17 cellular contexts compared by ENCODE assay signal in the genomic region with DNA sequence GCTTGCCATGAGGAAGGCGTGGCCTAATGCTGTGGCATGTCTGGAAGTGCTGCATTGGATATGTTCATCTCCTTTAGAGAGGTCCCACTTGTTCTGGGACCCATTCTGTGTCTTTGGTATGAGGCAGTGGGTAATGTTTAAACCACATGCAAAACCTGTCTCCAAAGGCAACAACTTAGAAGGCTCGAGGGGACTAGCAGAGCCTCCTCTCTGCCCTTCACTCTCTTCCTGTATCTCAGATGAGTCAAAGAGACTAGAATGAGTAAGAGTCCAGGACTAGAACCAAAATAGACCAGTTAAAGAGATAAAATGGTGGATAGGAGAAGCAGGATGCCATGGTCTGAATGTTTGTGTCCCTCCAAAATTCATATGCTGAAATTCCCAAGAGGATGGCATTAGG.
DNase-seq lines count a peak whose midpoint lies in the region; ATAC-seq and TF ChIP-seq lines count a peak whose summit lies in the region.
"Had no signal": no experiment of that assay in that cellular context is flagged by ENCODE, and none has a peak within 500 bp of the region (broad histone marks: within the 10 kb centered on the region; RNA-seq: fewer than 3 reads in every experiment).

No MANE protein-coding gene starts in this region.

- no peaks in the 10 kb centered on the region for H3K9me3 Mint-ChIP-seq in stimulated activated effector memory CD8-positive, alpha-beta T cell treated with anti-CD3 and anti-CD28 coated beads, Interleukin-12 subunit alpha, Interleukin-12 subunit beta, amount 100 ng/mL, for 72 hours
- H3K9me3 Mint-ChIP-seq in osteocyte (ENCODE audit: unreplicated experiment), result peaks cover 4% of the 10 kb centered on the region
- H3K9me3 Mint-ChIP-seq in activated naive CD8-positive, alpha-beta T cell treated with anti-CD3 and anti-CD28 coated beads for 36 hours, result no peaks in the 10 kb centered on the region
- H3K9me3 Mint-ChIP-seq: activated T-helper 1 cell treated with anti-CD3 and anti-CD28 coated beads, Interleukin-12 subunit alpha, Interleukin-12 subunit beta, Interleukin-2, Interleukin-4 antibody, amounts not matched to agents 30 ng/mL and 10 ng/mL and 1 ng/mL, durations not matched to agents 14 hours and 24 hours and 36 hours; T-helper 1 cell treated with Interleukin-12 subunit alpha and Interleukin-12 subunit beta and Interleukin-4 antibody, amounts not matched to agents 30 μg/mL and 1 μg/mL, for 36 hours had no signal

- intact Hi-C loops in posterior vena cava (cut with DNase I), result no loop called here

- TF ChIP-seq POLR2A in erythroblast (IDR thresholded peaks at IDR 0.05; ENCODE audit: low read length), result no peak

- TF ChIP-seq CTCF in osteocyte (IDR thresholded peaks at IDR 0.05), result no peak

- ATAC-seq in GM19035 (IDR thresholded peaks at IDR 0.05; ENCODE audit: unreplicated experiment) (peak; percentile 60), GM21737 (IDR thresholded peaks at IDR 0.05; ENCODE audit: unreplicated experiment) (peak; percentile 87), HG03103 (IDR thresholded peaks at IDR 0.05; ENCODE audit: low read depth, unreplicated experiment) (peak; percentile 82)
- ATAC-seq in stimulated activated effector memory CD8-positive, alpha-beta T cell treated with anti-CD3 and anti-CD28 coated beads, Interleukin-12 subunit alpha, Interleukin-12 subunit beta, amount 100 ng/mL, for 72 hours, result peak; percentile 70
- ATAC-seq: Panc1 had no signal

- no peaks in the 10 kb centered on the region for H3K36me3 Mint-ChIP-seq in stimulated activated effector memory CD8-positive, alpha-beta T cell treated with anti-CD3 and anti-CD28 coated beads, Interleukin-12 subunit alpha, Interleukin-12 subunit beta, amount 100 ng/mL, for 72 hours
- H3K36me3 Mint-ChIP-seq in osteocyte (ENCODE audit: unreplicated experiment), result no peaks in the 10 kb centered on the region
- H3K36me3 Mint-ChIP-seq in activated naive CD8-positive, alpha-beta T cell treated with anti-CD3 and anti-CD28 coated beads for 36 hours, result no peaks in the 10 kb centered on the region
- H3K36me3 Mint-ChIP-seq: CD4-positive, CD25-positive, alpha-beta regulatory T cell had no signal

- peaks cover 8% of the 10 kb centered on the region for H3K4me1 Mint-ChIP-seq in stimulated activated effector memory CD8-positive, alpha-beta T cell treated with anti-CD3 and anti-CD28 coated beads, Interleukin-12 subunit alpha, Interleukin-12 subunit beta, amount 100 ng/mL, for 72 hours
- no peaks in the 10 kb centered on the region for H3K4me1 Mint-ChIP-seq in osteocyte (ENCODE audit: unreplicated experiment)
- no peaks in the 10 kb centered on the region for H3K4me1 Mint-ChIP-seq in activated naive CD8-positive, alpha-beta T cell treated with anti-CD3 and anti-CD28 coated beads for 36 hours
- H3K4me1 Mint-ChIP-seq: CD4-positive, CD25-positive, alpha-beta regulatory T cell had no signal

- no peak overlapping the region for H3K4me3 Mint-ChIP-seq in stimulated activated effector memory CD8-positive, alpha-beta T cell treated with anti-CD3 and anti-CD28 coated beads, Interleukin-12 subunit alpha, Interleukin-12 subunit beta, amount 100 ng/mL, for 72 hours
- no peak overlapping the region for H3K4me3 Mint-ChIP-seq in osteocyte (ENCODE audit: unreplicated experiment)
- no peak overlapping the region for H3K4me3 Mint-ChIP-seq in activated naive CD8-positive, alpha-beta T cell treated with anti-CD3 and anti-CD28 coated beads for 36 hours
- H3K4me3 Mint-ChIP-seq: activated T-helper 1 cell treated with anti-CD3 and anti-CD28 coated beads, Interleukin-12 subunit alpha, Interleukin-12 subunit beta, Interleukin-2, Interleukin-4 antibody, amounts not matched to agents 30 ng/mL and 10 ng/mL and 1 ng/mL, durations not matched to agents 14 hours and 24 hours and 36 hours; CD4-positive, CD25-positive, alpha-beta regulatory T cell; T-helper 1 cell treated with Interleukin-12 subunit alpha and Interleukin-12 subunit beta and Interleukin-4 antibody, amounts not matched to agents 30 μg/mL and 1 μg/mL, for 36 hours had no signal

- H3K27ac Mint-ChIP-seq in stimulated activated effector memory CD8-positive, alpha-beta T cell treated with anti-CD3 and anti-CD28 coated beads, Interleukin-12 subunit alpha, Interleukin-12 subunit beta, amount 100 ng/mL, for 72 hours, result no peak overlapping the region
- no peak overlapping the region for H3K27ac Mint-ChIP-seq in osteocyte (ENCODE audit: unreplicated experiment)
- no peak overlapping the region for H3K27ac Mint-ChIP-seq in activated naive CD8-positive, alpha-beta T cell treated with anti-CD3 and anti-CD28 coated beads for 36 hours
- H3K27ac Mint-ChIP-seq: activated T-helper 1 cell treated with anti-CD3 and anti-CD28 coated beads, Interleukin-12 subunit alpha, Interleukin-12 subunit beta, Interleukin-2, Interleukin-4 antibody, amounts not matched to agents 30 ng/mL and 10 ng/mL and 1 ng/mL, durations not matched to agents 14 hours and 24 hours and 36 hours; CD4-positive, CD25-positive, alpha-beta regulatory T cell; T-helper 1 cell treated with Interleukin-12 subunit alpha and Interleukin-12 subunit beta and Interleukin-4 antibody, amounts not matched to agents 30 μg/mL and 1 μg/mL, for 36 hours had no signal

- H3K27me3 Mint-ChIP-seq in osteocyte (ENCODE audit: unreplicated experiment), result no peaks in the 10 kb centered on the region
- peaks cover 14% of the 10 kb centered on the region for H3K27me3 Mint-ChIP-seq in activated naive CD8-positive, alpha-beta T cell treated with anti-CD3 and anti-CD28 coated beads for 36 hours
- H3K27me3 Mint-ChIP-seq: CD4-positive, CD25-positive, alpha-beta regulatory T cell had no signal

- DNase-seq in stimulated activated effector memory CD8-positive, alpha-beta T cell treated with anti-CD3 and anti-CD28 coated beads, Interleukin-12 subunit alpha, Interleukin-12 subunit beta, amount 100 ng/mL, for 72 hours (ENCODE audit: low spot score in 2 of 2), result no peak
- DNase-seq in erythroblast (lab: John Stamatoyannopoulos, UW), result no peak
- DNase-seq in osteocyte (ENCODE audit: extremely low spot score, unreplicated experiment), result no peak
- no peak for DNase-seq in activated naive CD8-positive, alpha-beta T cell treated with anti-CD3 and anti-CD28 coated beads for 36 hours
- no peak for DNase-seq in posterior vena cava (ENCODE audit: low spot score)
- DNase-seq: CD4-positive, CD25-positive, alpha-beta regulatory T cell; GDM1; mesendoderm; MG63; NCI-H2227 treated with DMSO at 0.1 percent for 48 hours; transverse colon had no signal
